ENCODE assay signal across 1 cellular context in genomic region chr9:33510264-33511183, GRCh38.
TF ChIP-seq lines count a peak whose summit lies in the region.

No MANE protein-coding gene starts in this region.

TF ChIP-seq in K562, 482 proteins besides CTCF, POLR2A, EP300 and RAD21 (continued from another document and continues in another):
- TF ChIP-seq CEBPG (CRISPR knock-in tag; IDR thresholded peaks at IDR 0.05) (no peak), CEBPG (tag; conservative IDR thresholded peaks at IDR 0.05 in 1 of 2, IDR thresholded peaks at IDR 0.05 in 1 of 2) (peak in 1 of 2 experiments; percentile 51; a peak in 2 of 4 replicates), ZNF175 (CRISPR knock-in tag; IDR thresholded peaks at IDR 0.05; ENCODE audit: low read depth) (no peak), TGIF2 (CRISPR knock-in tag; IDR thresholded peaks at IDR 0.05) (no peak), PTRF (tag; IDR thresholded peaks at IDR 0.05) (no peak), CBX8 (IDR thresholded peaks at IDR 0.05; ENCODE audit: borderline replicate concordance, extremely low read depth, low read depth, low read length, poor library complexity, severe bottlenecking) (no peak), ZNF76 (CRISPR knock-in tag; IDR thresholded peaks at IDR 0.05; ENCODE audit: borderline replicate concordance) (no peak), HCFC1 (IDR thresholded peaks at IDR 0.05; ENCODE audit: low read depth, low read length) (peak; percentile 60), NR2C2 (CRISPR knock-in tag; IDR thresholded peaks at IDR 0.05) (no peak), NR2C2 (tag; IDR thresholded peaks at IDR 0.05) (no peak), PHF8 (IDR thresholded peaks at IDR 0.05; ENCODE audit: borderline replicate concordance, low read length) (peak; percentile 86), ZNF445 (CRISPR knock-in tag; IDR thresholded peaks at IDR 0.05; ENCODE audit: low read depth) (no peak), E2F1 (CRISPR knock-in tag; IDR thresholded peaks at IDR 0.05) (0 out of 2 replicates have a peak, but pooled peaks have one; percentile 35), NRF1 (conservative IDR thresholded peaks at IDR 0.05 in 1 of 2, IDR thresholded peaks at IDR 0.05 in 1 of 2) (peak in 1 of 2 experiments; percentile 20; a peak in 2 of 4 replicates), SMARCA5 (IDR thresholded peaks at IDR 0.05) (no peak), SRSF7 (optimal IDR thresholded peaks at IDR 0.05; ENCODE audit: low read depth, low read length) (no peak), MTA3 (IDR thresholded peaks at IDR 0.05; ENCODE audit: borderline replicate concordance) (peak; percentile 29; the same call in 1 of the 2 replicates), CBFA2T3 (IDR thresholded peaks at IDR 0.05) (no peak), ZNF232 (CRISPR knock-in tag; IDR thresholded peaks at IDR 0.05) (no peak), BHLHE40 (IDR thresholded peaks at IDR 0.05; ENCODE audit: low read length) (no peak), JUND (IDR thresholded peaks at IDR 0.05; ENCODE audit: borderline replicate concordance, low read depth, low read length) (no peak), JUND (tag; IDR thresholded peaks at IDR 0.05; ENCODE audit: borderline replicate concordance, low read depth, low read length) (no peak), POLR2H (tag; IDR thresholded peaks at IDR 0.05; ENCODE audit: low read depth) (peak; percentile 80; the same call in 1 of the 2 replicates), YY1 (IDR thresholded peaks at IDR 0.05; ENCODE audit: borderline replicate concordance in 1 of 3, control insufficient read depth in 1 of 3, extremely low read depth in 1 of 3, insufficient read depth in 3 of 3, insufficient read length in 1 of 3, insufficient replicate concordance in 2 of 3, low read depth in 1 of 3, low read length in 2 of 3) (peak; percentile 56 to 93 (median 85)), RNF2 (IDR thresholded peaks at IDR 0.05) (no peak), MXI1 (IDR thresholded peaks at IDR 0.05; ENCODE audit: low read depth, low read length) (no peak), GTF2E2 (tag; IDR thresholded peaks at IDR 0.05) (peak; percentile 53; the same call in 1 of the 2 replicates), ZMIZ1 (IDR thresholded peaks at IDR 0.05; ENCODE audit: low read depth in 2 of 2, low read length in 2 of 2) (no peak), EP400 (IDR thresholded peaks at IDR 0.05) (peak; percentile 76), ARID1B (IDR thresholded peaks at IDR 0.05) (no peak), ZSCAN32 (CRISPR knock-in tag; IDR thresholded peaks at IDR 0.05) (no peak), TOE1 (IDR thresholded peaks at IDR 0.05; ENCODE audit: borderline replicate concordance) (no peak), TOE1 (CRISPR knock-in tag; IDR thresholded peaks at IDR 0.05; ENCODE audit: borderline replicate concordance, low read depth) (no peak), POU5F1 (IDR thresholded peaks at IDR 0.05; ENCODE audit: borderline replicate concordance, low read depth, low read length, partially characterized antibody) (no peak), SRSF1 (IDR thresholded peaks at IDR 0.05; ENCODE audit: low read depth, low read length) (no peak)
- TF ChIP-seq, protein P1, sequence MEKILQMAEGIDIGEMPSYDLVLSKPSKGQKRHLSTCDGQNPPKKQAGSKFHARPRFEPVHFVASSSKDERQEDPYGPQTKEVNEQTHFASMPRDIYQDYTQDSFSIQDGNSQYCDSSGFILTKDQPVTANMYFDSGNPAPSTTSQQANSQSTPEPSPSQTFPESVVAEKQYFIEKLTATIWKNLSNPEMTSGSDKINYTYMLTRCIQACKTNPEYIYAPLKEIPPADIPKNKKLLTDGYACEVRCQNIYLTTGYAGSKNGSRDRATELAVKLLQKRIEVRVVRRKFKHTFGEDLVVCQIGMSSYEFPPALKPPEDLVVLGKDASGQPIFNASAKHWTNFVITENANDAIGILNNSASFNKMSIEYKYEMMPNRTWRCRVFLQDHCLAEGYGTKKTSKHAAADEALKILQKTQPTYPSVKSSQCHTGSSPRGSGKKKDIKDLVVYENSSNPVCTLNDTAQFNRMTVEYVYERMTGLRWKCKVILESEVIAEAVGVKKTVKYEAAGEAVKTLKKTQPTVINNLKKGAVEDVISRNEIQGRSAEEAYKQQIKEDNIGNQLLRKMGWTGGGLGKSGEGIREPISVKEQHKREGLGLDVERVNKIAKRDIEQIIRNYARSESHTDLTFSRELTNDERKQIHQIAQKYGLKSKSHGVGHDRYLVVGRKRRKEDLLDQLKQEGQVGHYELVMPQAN (IDR thresholded peaks at IDR 0.05; ENCODE audit: borderline replicate concordance): no peak
- TF ChIP-seq, protein P2, sequence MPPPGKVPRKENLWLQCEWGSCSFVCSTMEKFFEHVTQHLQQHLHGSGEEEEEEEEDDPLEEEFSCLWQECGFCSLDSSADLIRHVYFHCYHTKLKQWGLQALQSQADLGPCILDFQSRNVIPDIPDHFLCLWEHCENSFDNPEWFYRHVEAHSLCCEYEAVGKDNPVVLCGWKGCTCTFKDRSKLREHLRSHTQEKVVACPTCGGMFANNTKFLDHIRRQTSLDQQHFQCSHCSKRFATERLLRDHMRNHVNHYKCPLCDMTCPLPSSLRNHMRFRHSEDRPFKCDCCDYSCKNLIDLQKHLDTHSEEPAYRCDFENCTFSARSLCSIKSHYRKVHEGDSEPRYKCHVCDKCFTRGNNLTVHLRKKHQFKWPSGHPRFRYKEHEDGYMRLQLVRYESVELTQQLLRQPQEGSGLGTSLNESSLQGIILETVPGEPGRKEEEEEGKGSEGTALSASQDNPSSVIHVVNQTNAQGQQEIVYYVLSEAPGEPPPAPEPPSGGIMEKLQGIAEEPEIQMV (tag; conservative IDR thresholded peaks at IDR 0.05; ENCODE audit: low read depth): no peak
- TF ChIP-seq, protein P3, sequence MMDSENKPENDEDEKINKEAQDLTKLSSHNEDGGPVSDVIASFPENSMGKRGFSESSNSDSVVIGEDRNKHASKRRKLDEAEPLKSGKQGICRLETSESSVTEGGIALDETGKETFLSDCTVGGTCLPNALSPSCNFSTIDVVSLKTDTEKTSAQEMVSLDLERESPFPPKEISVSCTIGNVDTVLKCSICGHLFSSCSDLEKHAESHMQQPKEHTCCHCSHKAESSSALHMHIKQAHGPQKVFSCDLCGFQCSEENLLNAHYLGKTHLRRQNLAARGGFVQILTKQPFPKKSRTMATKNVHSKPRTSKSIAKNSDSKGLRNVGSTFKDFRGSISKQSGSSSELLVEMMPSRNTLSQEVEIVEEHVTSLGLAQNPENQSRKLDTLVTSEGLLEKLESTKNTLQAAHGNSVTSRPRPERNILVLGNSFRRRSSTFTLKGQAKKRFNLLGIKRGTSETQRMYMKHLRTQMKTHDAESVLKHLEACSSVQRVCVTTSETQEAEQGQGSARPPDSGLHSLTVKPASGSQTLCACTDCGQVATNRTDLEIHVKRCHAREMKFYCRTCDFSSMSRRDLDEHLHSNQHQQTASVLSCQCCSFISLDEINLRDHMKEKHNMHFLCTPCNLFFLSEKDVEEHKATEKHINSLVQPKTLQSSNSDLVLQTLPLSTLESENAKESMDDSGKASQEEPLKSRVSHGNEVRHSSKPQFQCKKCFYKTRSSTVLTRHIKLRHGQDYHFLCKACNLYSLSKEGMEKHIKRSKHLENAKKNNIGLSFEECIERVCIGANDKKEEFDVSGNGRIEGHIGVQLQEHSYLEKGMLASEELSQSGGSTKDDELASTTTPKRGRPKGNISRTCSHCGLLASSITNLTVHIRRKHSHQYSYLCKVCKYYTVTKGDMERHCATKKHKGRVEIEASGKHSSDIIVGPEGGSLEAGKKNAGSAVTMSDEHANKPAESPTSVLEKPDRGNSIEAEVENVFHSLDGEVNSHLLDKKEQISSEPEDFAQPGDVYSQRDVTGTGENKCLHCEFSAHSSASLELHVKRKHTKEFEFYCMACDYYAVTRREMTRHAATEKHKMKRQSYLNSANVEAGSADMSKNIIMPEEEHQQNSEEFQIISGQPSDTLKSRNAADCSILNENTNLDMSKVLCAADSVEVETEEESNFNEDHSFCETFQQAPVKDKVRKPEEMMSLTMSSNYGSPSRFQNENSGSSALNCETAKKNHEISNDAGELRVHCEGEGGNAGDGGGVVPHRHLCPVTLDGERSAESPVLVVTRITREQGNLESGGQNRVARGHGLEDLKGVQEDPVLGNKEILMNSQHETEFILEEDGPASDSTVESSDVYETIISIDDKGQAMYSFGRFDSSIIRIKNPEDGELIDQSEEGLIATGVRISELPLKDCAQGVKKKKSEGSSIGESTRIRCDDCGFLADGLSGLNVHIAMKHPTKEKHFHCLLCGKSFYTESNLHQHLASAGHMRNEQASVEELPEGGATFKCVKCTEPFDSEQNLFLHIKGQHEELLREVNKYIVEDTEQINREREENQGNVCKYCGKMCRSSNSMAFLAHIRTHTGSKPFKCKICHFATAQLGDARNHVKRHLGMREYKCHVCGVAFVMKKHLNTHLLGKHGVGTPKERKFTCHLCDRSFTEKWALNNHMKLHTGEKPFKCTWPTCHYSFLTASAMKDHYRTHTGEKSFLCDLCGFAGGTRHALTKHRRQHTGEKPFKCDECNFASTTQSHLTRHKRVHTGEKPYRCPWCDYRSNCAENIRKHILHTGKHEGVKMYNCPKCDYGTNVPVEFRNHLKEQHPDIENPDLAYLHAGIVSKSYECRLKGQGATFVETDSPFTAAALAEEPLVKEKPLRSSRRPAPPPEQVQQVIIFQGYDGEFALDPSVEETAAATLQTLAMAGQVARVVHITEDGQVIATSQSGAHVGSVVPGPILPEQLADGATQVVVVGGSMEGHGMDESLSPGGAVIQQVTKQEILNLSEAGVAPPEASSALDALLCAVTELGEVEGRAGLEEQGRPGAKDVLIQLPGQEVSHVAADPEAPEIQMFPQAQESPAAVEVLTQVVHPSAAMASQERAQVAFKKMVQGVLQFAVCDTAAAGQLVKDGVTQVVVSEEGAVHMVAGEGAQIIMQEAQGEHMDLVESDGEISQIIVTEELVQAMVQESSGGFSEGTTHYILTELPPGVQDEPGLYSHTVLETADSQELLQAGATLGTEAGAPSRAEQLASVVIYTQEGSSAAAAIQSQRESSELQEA (IDR thresholded peaks at IDR 0.05; ENCODE audit: low read depth): no peak
- TF ChIP-seq, protein P4, sequence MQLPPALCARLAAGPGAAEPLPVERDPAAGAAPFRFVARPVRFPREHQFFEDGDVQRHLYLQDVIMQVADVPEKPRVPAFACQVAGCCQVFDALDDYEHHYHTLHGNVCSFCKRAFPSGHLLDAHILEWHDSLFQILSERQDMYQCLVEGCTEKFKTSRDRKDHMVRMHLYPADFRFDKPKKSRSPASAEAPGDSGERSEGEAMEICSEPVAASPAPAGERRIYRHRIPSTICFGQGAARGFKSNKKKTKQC (CRISPR knock-in tag; IDR thresholded peaks at IDR 0.05): 0 out of 2 replicates have a peak, but pooled peaks have one; percentile 41
- TF ChIP-seq, protein P5, sequence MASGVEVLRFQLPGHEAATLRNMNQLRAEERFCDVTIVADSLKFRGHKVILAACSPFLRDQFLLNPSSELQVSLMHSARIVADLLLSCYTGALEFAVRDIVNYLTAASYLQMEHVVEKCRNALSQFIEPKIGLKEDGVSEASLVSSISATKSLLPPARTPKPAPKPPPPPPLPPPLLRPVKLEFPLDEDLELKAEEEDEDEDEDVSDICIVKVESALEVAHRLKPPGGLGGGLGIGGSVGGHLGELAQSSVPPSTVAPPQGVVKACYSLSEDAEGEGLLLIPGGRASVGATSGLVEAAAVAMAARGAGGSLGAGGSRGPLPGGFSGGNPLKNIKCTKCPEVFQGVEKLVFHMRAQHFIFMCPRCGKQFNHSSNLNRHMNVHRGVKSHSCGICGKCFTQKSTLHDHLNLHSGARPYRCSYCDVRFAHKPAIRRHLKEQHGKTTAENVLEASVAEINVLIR (CRISPR knock-in tag; IDR thresholded peaks at IDR 0.05): no peak; the same call in 1 of the 2 replicates
